In genomic region chr4:43918377-43918776, GRCh38 we compare ENCODE assay signal across 28 cellular contexts.
"Had no signal": no experiment of that assay in that cellular context is flagged by ENCODE, and none has a peak within 500 bp of the region (broad histone marks: within the 10 kb centered on the region; RNA-seq: fewer than 3 reads in every experiment).

No MANE protein-coding gene starts in this region.

- FAIRE-seq: urothelium cell line had no signal

- H3K27me3 Mint-ChIP-seq: stimulated activated memory B cell treated with anti-CD40 and anti-IgM and Interleukin-4, amounts not matched to agents 10 μg/mL and 1 μg/mL and 100 μg/mL, for 72 hours; stimulated activated naive B cell treated with anti-CD40 and anti-IgM and Interleukin-4, amounts not matched to agents 10 μg/mL and 1 μg/mL and 100 μg/mL, for 72 hours; stimulated activated naive CD8-positive, alpha-beta T cell treated with anti-CD3 and anti-CD28 coated beads, Interleukin-15, amount 100 ng/mL, for 72 hours; stimulated activated naive CD8-positive, alpha-beta T cell treated with anti-CD3 and anti-CD28 coated beads, Interleukin-15, Interleukin-2, amounts not matched to agents 100 ng/mL and 50 ng/mL, for 24 hours; type B pancreatic cell had no signal

- H3K27me3 ChIP-seq: stomach, suprapubic skin, testis, thyroid gland, tibial artery, tibial nerve, transverse colon, upper lobe of left lung, upper lobe of right lung, uterus, vagina had no signal

- H3K36me3 ChIP-seq: stomach, suprapubic skin, thoracic aorta, thyroid gland, tibial artery, tibial nerve, transverse colon, upper lobe of left lung, upper lobe of right lung, uterus, vagina had no signal

- H3K27ac Mint-ChIP-seq: stimulated activated effector memory CD8-positive, alpha-beta T cell treated with anti-CD3 and anti-CD28 coated beads, Interleukin-12 subunit alpha, Interleukin-12 subunit beta, amount 100 ng/mL, for 72 hours; stimulated activated memory B cell treated with anti-CD40 and anti-IgM and Interleukin-4, amounts not matched to agents 10 μg/mL and 1 μg/mL and 100 μg/mL, for 72 hours; stimulated activated naive B cell treated with anti-CD40 and anti-IgM and Interleukin-4, amounts not matched to agents 10 μg/mL and 1 μg/mL and 100 μg/mL, for 72 hours; stimulated activated naive CD8-positive, alpha-beta T cell treated with anti-CD3 and anti-CD28 coated beads, Interleukin-15, amount 100 ng/mL, for 72 hours; stimulated activated naive CD8-positive, alpha-beta T cell treated with anti-CD3 and anti-CD28 coated beads, Interleukin-15, Interleukin-2, amounts not matched to agents 100 ng/mL and 50 ng/mL, for 24 hours; type B pancreatic cell had no signal

- H3K36me3 Mint-ChIP-seq: stimulated activated effector memory CD8-positive, alpha-beta T cell treated with anti-CD3 and anti-CD28 coated beads, Interleukin-12 subunit alpha, Interleukin-12 subunit beta, amount 100 ng/mL, for 72 hours; stimulated activated memory B cell treated with anti-CD40 and anti-IgM and Interleukin-4, amounts not matched to agents 10 μg/mL and 1 μg/mL and 100 μg/mL, for 72 hours; stimulated activated naive B cell treated with anti-CD40 and anti-IgM and Interleukin-4, amounts not matched to agents 10 μg/mL and 1 μg/mL and 100 μg/mL, for 72 hours; type B pancreatic cell had no signal

- H3K4me1 Mint-ChIP-seq: stimulated activated effector memory CD8-positive, alpha-beta T cell treated with anti-CD3 and anti-CD28 coated beads, Interleukin-12 subunit alpha, Interleukin-12 subunit beta, amount 100 ng/mL, for 72 hours; stimulated activated memory B cell treated with anti-CD40 and anti-IgM and Interleukin-4, amounts not matched to agents 10 μg/mL and 1 μg/mL and 100 μg/mL, for 72 hours; stimulated activated naive B cell treated with anti-CD40 and anti-IgM and Interleukin-4, amounts not matched to agents 10 μg/mL and 1 μg/mL and 100 μg/mL, for 72 hours; stimulated activated naive CD8-positive, alpha-beta T cell treated with anti-CD3 and anti-CD28 coated beads, Interleukin-15, amount 100 ng/mL, for 72 hours had no signal

- H3K4me3 ChIP-seq: stomach, suprapubic skin, testis, thoracic aorta, thyroid gland, tibial artery, tibial nerve, transverse colon, upper lobe of left lung, upper lobe of right lung, uterus, vagina had no signal

- H3K4me3 Mint-ChIP-seq: stimulated activated effector memory CD8-positive, alpha-beta T cell treated with anti-CD3 and anti-CD28 coated beads, Interleukin-12 subunit alpha, Interleukin-12 subunit beta, amount 100 ng/mL, for 72 hours; stimulated activated memory B cell treated with anti-CD40 and anti-IgM and Interleukin-4, amounts not matched to agents 10 μg/mL and 1 μg/mL and 100 μg/mL, for 72 hours; stimulated activated naive B cell treated with anti-CD40 and anti-IgM and Interleukin-4, amounts not matched to agents 10 μg/mL and 1 μg/mL and 100 μg/mL, for 72 hours; stimulated activated naive CD8-positive, alpha-beta T cell treated with anti-CD3 and anti-CD28 coated beads, Interleukin-15, amount 100 ng/mL, for 72 hours; stimulated activated naive CD8-positive, alpha-beta T cell treated with anti-CD3 and anti-CD28 coated beads, Interleukin-15, Interleukin-2, amounts not matched to agents 100 ng/mL and 50 ng/mL, for 24 hours; type B pancreatic cell had no signal

- H3K9me3 Mint-ChIP-seq: type B pancreatic cell had no signal

- H3K27ac ChIP-seq: stomach, suprapubic skin, testis, thoracic aorta, thyroid gland, tibial artery, tibial nerve, transverse colon, upper lobe of left lung, upper lobe of right lung, uterus, vagina had no signal

- H3K4me1 ChIP-seq: stomach, suprapubic skin, testis, thyroid gland, tibial artery, tibial nerve, transverse colon, upper lobe of left lung, upper lobe of right lung, uterus, vagina had no signal

- ATAC-seq: stimulated activated effector memory CD8-positive, alpha-beta T cell treated with anti-CD3 and anti-CD28 coated beads, Interleukin-12 subunit alpha, Interleukin-12 subunit beta, amount 100 ng/mL, for 72 hours; stimulated activated memory B cell treated with anti-CD40 and anti-IgM and Interleukin-4, amounts not matched to agents 10 μg/mL and 1 μg/mL and 100 μg/mL, for 72 hours; stimulated activated naive B cell treated with anti-CD40 and anti-IgM and Interleukin-4, amounts not matched to agents 10 μg/mL and 1 μg/mL and 100 μg/mL, for 72 hours; stimulated activated naive CD8-positive, alpha-beta T cell treated with anti-CD3 and anti-CD28 coated beads, Interleukin-15, amount 100 ng/mL, for 72 hours; stimulated activated naive CD8-positive, alpha-beta T cell treated with anti-CD3 and anti-CD28 coated beads, Interleukin-15, Interleukin-2, amounts not matched to agents 100 U/mL and 50 U/mL, for 24 hours; upper lobe of right lung had no signal

- DNase-seq: stimulated activated CD4-positive, alpha-beta T cell treated with anti-CD3 and anti-CD28 coated beads, Interleukin-2, amount 100 ng/mL, for 48 hours; stimulated activated CD4-positive, alpha-beta T cell treated with anti-CD3 and anti-CD28 coated beads, Interleukin-4, amount 100 ng/mL, for 1 hour; stimulated activated CD4-positive, alpha-beta T cell treated with anti-CD3 and anti-CD28 coated beads, Interleukin-4, amount 100 ng/mL, for 24 hours; stimulated activated CD8-positive, alpha-beta memory T cell treated with anti-CD3 and anti-CD28 coated beads, Interleukin-4, amount 100 ng/mL, for 48 hours; stimulated activated naive B cell treated with anti-CD40 and anti-IgM and Interleukin-4, amounts not matched to agents 10 μg/mL and 1 μg/mL and 100 μg/mL, for 72 hours; stimulated activated naive CD4-positive, alpha-beta T cell; stimulated activated naive CD4-positive, alpha-beta T cell treated with Interleukin-2 at 50 U/mL for 16 hours; stimulated activated naive CD8-positive, alpha-beta T cell treated with anti-CD3 and anti-CD28 coated beads, Interleukin-15, amount 100 ng/mL, for 72 hours; stimulated activated naive CD8-positive, alpha-beta T cell treated with anti-CD3 and anti-CD28 coated beads, Interleukin-15, Interleukin-2, amounts not matched to agents 100 U/mL and 50 U/mL, for 24 hours; stomach; substantia nigra; testis; thyroid gland; tibial artery; transverse colon; trophoblast cell; upper lobe of left lung; upper lobe of right lung; uterus had no signal

- H3K9me3 ChIP-seq: suprapubic skin, testis, thoracic aorta, thyroid gland, upper lobe of left lung, upper lobe of right lung, uterus, vagina had no signal
